ENCODE assay signal across 1 cellular context in genomic region chr4:337932-338758, GRCh38.
TF ChIP-seq lines count a peak whose summit lies in the region.

No MANE protein-coding gene starts in this region.

TF ChIP-seq in GM12878, 131 proteins besides CTCF, POLR2A, EP300 and RAD21 (continued from another document):
- TF ChIP-seq E4F1 (IDR thresholded peaks at IDR 0.05; ENCODE audit: borderline replicate concordance, partially characterized antibody) (peak; percentile 3), RB1 (IDR thresholded peaks at IDR 0.05; ENCODE audit: borderline replicate concordance) (peak; percentile 50; the same call in 1 of the 2 replicates), POLR2AphosphoS5 (IDR thresholded peaks at IDR 0.05; ENCODE audit: low read length) (0 out of 2 replicates have a peak, but pooled peaks have one; percentile 15), NKRF (conservative IDR thresholded peaks at IDR 0.05) (peak; percentile 55), SIX5 (IDR thresholded peaks at IDR 0.05; ENCODE audit: low read depth, low read length, severe bottlenecking) (no peak), CHD1 (IDR thresholded peaks at IDR 0.05; ENCODE audit: low read depth, low read length) (no peak), YY1 (IDR thresholded peaks at IDR 0.05; ENCODE audit: low read depth, low read length) (peak; percentile 70; the same call in 1 of the 2 replicates)
